In genomic region chr20:22732751-22733150, GRCh38 we compare ENCODE assay signal across 23 cellular contexts.
"Had no signal": no experiment of that assay in that cellular context is flagged by ENCODE, and none has a peak within 500 bp of the region (broad histone marks: within the 10 kb centered on the region; RNA-seq: fewer than 3 reads in every experiment).

No MANE protein-coding gene starts in this region.

- H3K36me3 ChIP-seq: ascending aorta, breast epithelium, upper lobe of right lung had no signal

- H3K27ac ChIP-seq: ascending aorta, breast epithelium, epithelial cell of prostate, foreskin keratinocyte, hepatocyte, upper lobe of right lung had no signal

- H3K4me3 Mint-ChIP-seq: activated naive CD4-positive, alpha-beta T cell treated with anti-CD3 and anti-CD28 coated beads, Interleukin-2, amount 50 U/mL, for 24 hours; activated T-cell treated with anti-CD3 and anti-CD28 coated beads, Interleukin-2, amount 50 U/mL, for 72 hours; effector memory CD8-positive, alpha-beta T cell; naive B cell; neural crest cell had no signal

- H3K4me3 ChIP-seq: ascending aorta, breast epithelium, hepatocyte, mucosa of descending colon, upper lobe of right lung had no signal

- ATAC-seq: activated CD4-positive, CD25-positive, alpha-beta regulatory T cell treated with anti-CD3 and anti-CD28 coated beads, Interleukin-2, amount 50 U/mL, for 24 hours; activated T-cell treated with anti-CD3 and anti-CD28 coated beads, Interleukin-2, amount 50 U/mL, for 72 hours; effector memory CD8-positive, alpha-beta T cell; foreskin keratinocyte; left cardiac atrium; mucosa of descending colon; upper lobe of right lung had no signal

- H2AFZ ChIP-seq: hepatocyte had no signal

- H3K27me3 ChIP-seq: ascending aorta, breast epithelium, foreskin keratinocyte, hepatocyte, upper lobe of right lung had no signal

- H3K4me1 Mint-ChIP-seq: activated naive CD4-positive, alpha-beta T cell treated with anti-CD3 and anti-CD28 coated beads, Interleukin-2, amount 50 U/mL, for 24 hours; naive B cell; neural crest cell had no signal

- H3K27me3 Mint-ChIP-seq: activated naive CD4-positive, alpha-beta T cell treated with anti-CD3 and anti-CD28 coated beads, Interleukin-2, amount 50 U/mL, for 24 hours; effector memory CD8-positive, alpha-beta T cell had no signal

- DNase-seq: activated CD8-positive, alpha-beta memory T cell treated with anti-CD3 and anti-CD28 coated beads for 24 hours; activated CD8-positive, alpha-beta memory T cell treated with anti-CD3 and anti-CD28 coated beads, Interleukin-2, amount 50 U/mL, for 48 hours; activated gamma-delta T cell; activated T-cell treated with anti-CD3 and anti-CD28 coated beads, Interleukin-2, amount 50 U/mL, for 72 hours; cerebellar nuclear complex; effector memory CD8-positive, alpha-beta T cell; foreskin keratinocyte; left cardiac atrium; mesenchymal stem cell; mucosa of descending colon; naive B cell; retina; stimulated activated CD8-positive, alpha-beta memory T cell treated with anti-CD3 and anti-CD28 coated beads, Interleukin-4, amount 100 ng/mL, for 48 hours; stimulated activated naive CD4-positive, alpha-beta T cell; T-helper 9 cell; upper lobe of right lung had no signal

- H3K27ac Mint-ChIP-seq: activated naive CD4-positive, alpha-beta T cell treated with anti-CD3 and anti-CD28 coated beads, Interleukin-2, amount 50 U/mL, for 24 hours; activated T-cell treated with anti-CD3 and anti-CD28 coated beads, Interleukin-2, amount 50 U/mL, for 72 hours; effector memory CD8-positive, alpha-beta T cell; naive B cell had no signal

- H3K4me1 ChIP-seq: ascending aorta, breast epithelium, foreskin keratinocyte, upper lobe of right lung had no signal

- H3K79me2 ChIP-seq: hepatocyte had no signal

- H3K4me2 ChIP-seq: hepatocyte had no signal

- H3K36me3 Mint-ChIP-seq: activated naive CD4-positive, alpha-beta T cell treated with anti-CD3 and anti-CD28 coated beads, Interleukin-2, amount 50 U/mL, for 24 hours; naive B cell had no signal

- H3K9me3 ChIP-seq: ascending aorta, breast epithelium, mucosa of descending colon, upper lobe of right lung had no signal
